ENCODE assay signal across 11 cellular contexts in genomic region chr13:46489586-46490023, GRCh38.
DNase-seq lines count a peak whose midpoint lies in the region; ATAC-seq and TF ChIP-seq lines count a peak whose summit lies in the region.
"Had no signal": no experiment of that assay in that cellular context is flagged by ENCODE, and none has a peak within 500 bp of the region (broad histone marks: within the 10 kb centered on the region; RNA-seq: fewer than 3 reads in every experiment).

No MANE protein-coding gene starts in this region.

- no peaks in the 10 kb centered on the region for H3K4me1 Mint-ChIP-seq in T-helper 2 cell treated with Interferon-gamma antibody and Interleukin-4, amounts not matched to agents 5 μg/mL and 100 μg/mL, for 36 hours (ENCODE audit: low read depth)

- no peaks in the 10 kb centered on the region for H3K4me1 ChIP-seq in OCI-LY7 (ENCODE audit: insufficient read depth, low read length, poor library complexity, severe bottlenecking)
- peaks cover 16% of the 10 kb centered on the region for H3K4me1 ChIP-seq in osteoblast (ENCODE audit: insufficient read depth, low read length)
- H3K4me1 ChIP-seq: pancreas had no signal

- no peak for ATAC-seq in GM19452 (IDR thresholded peaks at IDR 0.05; ENCODE audit: unreplicated experiment)
- no peak for ATAC-seq in GM21825 (IDR thresholded peaks at IDR 0.05; ENCODE audit: unreplicated experiment)
- ATAC-seq in HG03135 (IDR thresholded peaks at IDR 0.05; ENCODE audit: unreplicated experiment): no peak

- H3K4me3 Mint-ChIP-seq in T-helper 2 cell treated with Interferon-gamma antibody and Interleukin-4, amounts not matched to agents 5 μg/mL and 100 μg/mL, for 36 hours: no peak overlapping the region

- DNase-seq in AG09319 (ENCODE audit: extremely low read depth, low read depth) (peak; percentile 73), OCI-LY7 (ENCODE audit: low spot score) (no peak), epidermal melanocyte (ENCODE audit: insufficient read length, low spot score) (peak; percentile 22), osteoblast (ENCODE audit: insufficient read length, low spot score, missing footprints) (peak; percentile 84)
- no peak for DNase-seq in T-helper 2 cell treated with Interferon-gamma antibody and Interleukin-4, amounts not matched to agents 5 μg/mL and 100 μg/mL, for 36 hours (ENCODE audit: low spot score)
- DNase-seq: activated CD4-positive, CD25-positive, alpha-beta regulatory T cell; NCI-H1048; pancreas had no signal

- H4K20me1 ChIP-seq in OCI-LY7 (ENCODE audit: insufficient read depth, low read length) (no peaks in the 10 kb centered on the region), osteoblast (ENCODE audit: insufficient read depth, low read length) (no peaks in the 10 kb centered on the region)

- peaks cover 15% of the 10 kb centered on the region for H3K9me3 Mint-ChIP-seq in T-helper 2 cell treated with Interferon-gamma antibody and Interleukin-4, amounts not matched to agents 5 μg/mL and 100 μg/mL, for 36 hours

- TF ChIP-seq CTCF in AG09319 (IDR thresholded peaks at IDR 0.05; ENCODE audit: low read depth, low read length) (no peak), OCI-LY7 (conservative IDR thresholded peaks at IDR 0.05; ENCODE audit: low read length) (no peak), osteoblast (IDR thresholded peaks at IDR 0.05; ENCODE audit: extremely low read depth, low read depth, low read length) (no peak)

- H3K9me2 ChIP-seq in OCI-LY7 (ENCODE audit: insufficient read depth, low read length): no peaks in the 10 kb centered on the region

- BruUV-seq in OCI-LY7 (replicated peaks; lab: Mats Ljungman, UMichigan): no TSS peak

- H2AFZ ChIP-seq in OCI-LY7 (ENCODE audit: low read length) (peak overlapping the region; percentile 24; the same call in 1 of the 2 replicates), osteoblast (ENCODE audit: low read length) (peak overlapping the region; percentile 12)

- peaks cover 6% of the 10 kb centered on the region for H3K27me3 Mint-ChIP-seq in T-helper 2 cell treated with Interferon-gamma antibody and Interleukin-4, amounts not matched to agents 5 μg/mL and 100 μg/mL, for 36 hours (ENCODE audit: low read depth)

- peaks cover 20% of the 10 kb centered on the region for H3K9me3 ChIP-seq in OCI-LY7 (ENCODE audit: low read length)
- peaks cover 9% of the 10 kb centered on the region for H3K9me3 ChIP-seq in osteoblast (ENCODE audit: low read depth, low read length)
- H3K9me3 ChIP-seq: pancreas had no signal

- no peak overlapping the region for H3K27ac ChIP-seq in OCI-LY7 (ENCODE audit: low read depth, low read length, poor library complexity, severe bottlenecking)
- peak overlapping the region; percentile 22 for H3K27ac ChIP-seq in osteoblast (ENCODE audit: low read depth, low read length)
- H3K27ac ChIP-seq: pancreas had no signal

- POLR2A ChIA-PET in OCI-LY7 (lab: Charles Lee): interaction anchor here (0.7 kb wide), 1 partner anchor 1536 kb away, joined by 3 read pairs; no protein-coding TSS in a partner anchor

- CTCF ChIA-PET in OCI-LY7 (lab: Charles Lee; ENCODE audit: unreplicated experiment): no interaction called here

- intact Hi-C loops in OCI-LY7 (cut with micrococcal nuclease; ENCODE audit: unreplicated experiment): loop anchor here (5.0 kb wide), 1 partner anchor 58 kb away; no protein-coding TSS in a partner anchor

- no peaks in the 10 kb centered on the region for H3K27me3 ChIP-seq in osteoblast (ENCODE audit: insufficient read depth, low read length)
- H3K27me3 ChIP-seq: pancreas had no signal

- H3K4me2 ChIP-seq in OCI-LY7 (ENCODE audit: low read length) (no peak overlapping the region), osteoblast (ENCODE audit: insufficient read depth, low read length) (peak overlapping the region; percentile 67)

- H3K4me3 ChIP-seq in OCI-LY7 (ENCODE audit: low read depth, low read length, poor library complexity, severe bottlenecking): no peak overlapping the region
- H3K4me3 ChIP-seq in osteoblast (ENCODE audit: insufficient read depth, low read length): peak overlapping the region; percentile 28
- H3K4me3 ChIP-seq: pancreas had no signal

- no peaks in the 10 kb centered on the region for H3K36me3 Mint-ChIP-seq in T-helper 2 cell treated with Interferon-gamma antibody and Interleukin-4, amounts not matched to agents 5 μg/mL and 100 μg/mL, for 36 hours (ENCODE audit: low read depth)

- H3K27ac Mint-ChIP-seq in T-helper 2 cell treated with Interferon-gamma antibody and Interleukin-4, amounts not matched to agents 5 μg/mL and 100 μg/mL, for 36 hours: no peak overlapping the region

- H3K79me2 ChIP-seq in OCI-LY7 (ENCODE audit: insufficient read depth, low read depth, low read length) (no peaks in the 10 kb centered on the region), osteoblast (ENCODE audit: insufficient read depth, low read length) (no peaks in the 10 kb centered on the region)

- H3K36me3 ChIP-seq in OCI-LY7 (ENCODE audit: insufficient read depth, low read length): no peaks in the 10 kb centered on the region; the same call in 1 of the 2 replicates
- H3K36me3 ChIP-seq in osteoblast (ENCODE audit: insufficient read depth, low read length): no peaks in the 10 kb centered on the region
- H3K36me3 ChIP-seq: pancreas had no signal

Comparison
In these comparisons a context has a peak if more than half of its experiments do, and no peak if none do; other contexts are left out.
1. DNase-seq: peak in AG09319 (single experiment), epidermal melanocyte (single experiment) and osteoblast (single experiment); none in OCI-LY7 (single experiment) and T-helper 2 cell treated with Interferon-gamma antibody and Interleukin-4, amounts not matched to agents 5 μg/mL and 100 μg/mL, for 36 hours (single experiment).